ENCODE assay signal across 3 cellular contexts in genomic region chr11:116077092-116077491, GRCh38.
A peak's percentile ranks its signal among the peaks of the same experiment; 100 is the strongest.
TF ChIP-seq lines count a peak whose summit lies in the region.

No MANE protein-coding gene starts in this region.

TF ChIP-seq in HepG2, 621 proteins besides CTCF, POLR2A, EP300 and RAD21:
- TF ChIP-seq KDM2A (CRISPR knock-in tag; IDR thresholded peaks at IDR 0.05; ENCODE audit: borderline replicate concordance, low read depth) (no peak), SALL1 (CRISPR knock-in tag; IDR thresholded peaks at IDR 0.05) (no peak), ZBTB20 (CRISPR knock-in tag; IDR thresholded peaks at IDR 0.05; ENCODE audit: borderline replicate concordance, low read depth) (no peak), ATF6 (CRISPR knock-in tag; conservative IDR thresholded peaks at IDR 0.05) (no peak), MAFK (conservative IDR thresholded peaks at IDR 0.05 in 1 of 2, IDR thresholded peaks at IDR 0.05 in 1 of 2; ENCODE audit: low read length in 2 of 2) (peak; percentile 92 to 98), AGO2 (optimal IDR thresholded peaks at IDR 0.05; ENCODE audit: low read depth, low read length) (no peak), ESRRA (CRISPR knock-in tag; IDR thresholded peaks at IDR 0.05; ENCODE audit: low read depth) (no peak), ZBTB2 (CRISPR knock-in tag; IDR thresholded peaks at IDR 0.05; ENCODE audit: low read depth) (no peak), MAFF (IDR thresholded peaks at IDR 0.05; ENCODE audit: low read depth, low read length) (peak; percentile 96), JDP2 (CRISPR knock-in tag; IDR thresholded peaks at IDR 0.05; ENCODE audit: borderline replicate concordance) (no peak), PRDM4 (CRISPR knock-in tag; IDR thresholded peaks at IDR 0.05; ENCODE audit: borderline replicate concordance) (no peak), NCOR1 (IDR thresholded peaks at IDR 0.05; ENCODE audit: borderline replicate concordance, low read length) (no peak)

TF ChIP-seq in HEK293, 187 proteins besides CTCF, POLR2A, EP300 and RAD21 (continued from another document):
- TF ChIP-seq ZNF146 (tag by site-specific recombination; IDR thresholded peaks at IDR 0.05), result peak; percentile 13; the same call in 1 of the 2 replicates

TF ChIP-seq in K562, 482 proteins besides CTCF, POLR2A, EP300 and RAD21:
- TF ChIP-seq ZNF354B (CRISPR knock-in tag; IDR thresholded peaks at IDR 0.05), result no peak
- TF ChIP-seq RB1 (IDR thresholded peaks at IDR 0.05; ENCODE audit: low read depth), result no peak
- TF ChIP-seq NCOA1 (IDR thresholded peaks at IDR 0.05; ENCODE audit: low read depth), result no peak
- TF ChIP-seq ZNF146 (CRISPR knock-in tag; IDR thresholded peaks at IDR 0.05; ENCODE audit: unreplicated experiment), result peak; percentile 8
- TF ChIP-seq MLLT1 (IDR thresholded peaks at IDR 0.05), result no peak
- TF ChIP-seq DEAF1 (CRISPR knock-in tag; IDR thresholded peaks at IDR 0.05), result no peak
- TF ChIP-seq MYC (IDR thresholded peaks at IDR 0.05; ENCODE audit: low read depth, low read length), result no peak
- no peak for TF ChIP-seq MYC (CRISPR knock-in tag; IDR thresholded peaks at IDR 0.05; ENCODE audit: borderline replicate concordance, low read depth)
- TF ChIP-seq ZNF395 (CRISPR knock-in tag; IDR thresholded peaks at IDR 0.05), result no peak
- no peak for TF ChIP-seq E2F4 (CRISPR knock-in tag; IDR thresholded peaks at IDR 0.05; ENCODE audit: low read depth)
- TF ChIP-seq IRF2 (CRISPR knock-in tag; IDR thresholded peaks at IDR 0.05), result no peak
- peak; percentile 83 for TF ChIP-seq ZNF316 (IDR thresholded peaks at IDR 0.05)
- TF ChIP-seq TRIM24 (IDR thresholded peaks at IDR 0.05), result no peak
- TF ChIP-seq ZNF586 (CRISPR knock-in tag; conservative IDR thresholded peaks at IDR 0.05), result no peak
- TF ChIP-seq NFRKB (IDR thresholded peaks at IDR 0.05; ENCODE audit: low read depth), result no peak
- no peak for TF ChIP-seq ZNF511 (CRISPR knock-in tag; IDR thresholded peaks at IDR 0.05)
- TF ChIP-seq NR4A1 (CRISPR knock-in tag; IDR thresholded peaks at IDR 0.05), result no peak
- TF ChIP-seq NR4A1 (tag; IDR thresholded peaks at IDR 0.05), result no peak
- no peak for TF ChIP-seq SNIP1 (IDR thresholded peaks at IDR 0.05; ENCODE audit: low read depth)
- TF ChIP-seq SIRT6 (IDR thresholded peaks at IDR 0.05; ENCODE audit: low read depth, low read length), result no peak
- no peak for TF ChIP-seq RFX7 (CRISPR knock-in tag; IDR thresholded peaks at IDR 0.05)
- no peak for TF ChIP-seq DPF2 (IDR thresholded peaks at IDR 0.05)
- no peak for TF ChIP-seq ZNF512 (tag; IDR thresholded peaks at IDR 0.05)
- no peak for TF ChIP-seq ZNF263 (CRISPR knock-in tag; IDR thresholded peaks at IDR 0.05; ENCODE audit: borderline replicate concordance)
- no peak for TF ChIP-seq BRF2 (IDR thresholded peaks at IDR 0.05; ENCODE audit: borderline replicate concordance, insufficient read depth, insufficient read length)
- TF ChIP-seq ATF6 (CRISPR knock-in tag; IDR thresholded peaks at IDR 0.05), result no peak
- TF ChIP-seq ERF (CRISPR knock-in tag; IDR thresholded peaks at IDR 0.05), result no peak
- TF ChIP-seq MAFK (IDR thresholded peaks at IDR 0.05; ENCODE audit: low read length), result peak; percentile 92
- no peak for TF ChIP-seq NFIX (CRISPR knock-in tag; IDR thresholded peaks at IDR 0.05; ENCODE audit: low read depth)
- no peak for TF ChIP-seq FOXJ2 (tag; IDR thresholded peaks at IDR 0.05)
- TF ChIP-seq PHF8 (IDR thresholded peaks at IDR 0.05; ENCODE audit: borderline replicate concordance, low read length), result no peak
- TF ChIP-seq ILF3 (IDR thresholded peaks at IDR 0.05; ENCODE audit: borderline replicate concordance), result no peak
- TF ChIP-seq MAFG (tag; conservative IDR thresholded peaks at IDR 0.05), result peak; percentile 63
- no peak for TF ChIP-seq COPS2 (conservative IDR thresholded peaks at IDR 0.05)
- peak; percentile 52 for TF ChIP-seq C11orf30 (IDR thresholded peaks at IDR 0.05; ENCODE audit: low read depth)
- TF ChIP-seq SNAPC5 (CRISPR knock-in tag; IDR thresholded peaks at IDR 0.05), result no peak
- no peak for TF ChIP-seq TARDBP (IDR thresholded peaks at IDR 0.05)
- TF ChIP-seq ZNF778 (CRISPR knock-in tag; IDR thresholded peaks at IDR 0.05), result no peak
- no peak for TF ChIP-seq NONO (IDR thresholded peaks at IDR 0.05; ENCODE audit: low read depth in 2 of 2, low read length in 1 of 2)
- TF ChIP-seq MAFF (IDR thresholded peaks at IDR 0.05; ENCODE audit: low read length), result peak; percentile 82
